8 cellular contexts compared by ENCODE assay signal in the genomic region with DNA sequence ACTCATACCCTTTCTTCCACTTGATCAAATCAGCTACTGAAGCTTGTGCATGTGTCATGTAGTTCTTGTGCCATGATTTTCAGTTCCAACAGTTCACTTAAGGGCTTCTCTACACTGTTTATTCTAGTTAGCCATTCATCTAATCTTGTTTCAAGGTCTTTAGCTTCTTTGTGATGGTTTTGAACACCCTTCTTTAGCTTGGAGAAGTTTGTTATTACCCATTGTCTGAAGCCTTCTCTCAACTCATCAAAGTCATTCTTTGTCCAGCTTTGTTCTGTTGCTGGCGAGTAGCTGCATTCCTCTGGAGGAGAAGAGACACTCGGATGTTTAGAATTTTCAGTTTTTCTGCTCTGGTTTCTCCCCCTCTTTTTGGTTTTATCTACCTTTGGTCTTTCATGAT.
"Had no signal": no experiment of that assay in that cellular context is flagged by ENCODE, and none has a peak within 500 bp of the region (broad histone marks: within the 10 kb centered on the region; RNA-seq: fewer than 3 reads in every experiment).

No MANE protein-coding gene starts in this region.

- H3K4me3 ChIP-seq: GM12878 had no signal

- DNase-seq: GDM1, GF-D8 had no signal

- FAIRE-seq: G401.6, GM12878, GM12891, GM12892, GM18507, GM19239 had no signal

- ATAC-seq: GM12878 had no signal
